8 cellular contexts compared by ENCODE assay signal in genomic region chr6:7087066-7087465, GRCh38. TPM values are rescaled to one million over a fixed set of nuclear protein-coding genes. Genes with fewer than 3 reads are reported as not detected.
A peak's percentile ranks its signal among the peaks of the same experiment; 100 is the strongest.
DNase-seq lines count a peak whose midpoint lies in the region; ATAC-seq and TF ChIP-seq lines count a peak whose summit lies in the region.

No MANE protein-coding gene starts in this region.

- peak overlapping the region; percentile 67 for H3K4me3 Mint-ChIP-seq in glutamatergic neuron (ENCODE audit: unreplicated experiment)

- H3K27me3 Mint-ChIP-seq in glutamatergic neuron (ENCODE audit: unreplicated experiment), result peaks cover 3% of the 10 kb centered on the region

- H3K4me1 ChIP-seq in ACC112 (ENCODE audit: control insufficient read depth, insufficient read depth, low read length, unreplicated experiment) (peaks cover 15% of the 10 kb centered on the region), skeletal muscle satellite cell (ENCODE audit: control insufficient read depth, insufficient read depth, low read length) (no peaks in the 10 kb centered on the region)

- H3K4me1 Mint-ChIP-seq in glutamatergic neuron (ENCODE audit: low read depth, unreplicated experiment), result peaks cover 12% of the 10 kb centered on the region

- H3K9me3 ChIP-seq in skeletal muscle satellite cell (replicated peaks; ENCODE audit: low read length), result no peaks in the 10 kb centered on the region

- H3K27ac Mint-ChIP-seq in glutamatergic neuron (ENCODE audit: unreplicated experiment), result no peak overlapping the region

- 0 out of 2 replicates have a peak, but pooled peaks have one; percentile 6 for TF ChIP-seq CTCF in RWPE1 (conservative IDR thresholded peaks at IDR 0.05; ENCODE audit: low read depth)
- TF ChIP-seq CTCF in glutamatergic neuron (IDR thresholded peaks at IDR 0.05; ENCODE audit: partially characterized antibody, unreplicated experiment), result no peak

- no peak for DNase-seq in RWPE1 (ENCODE audit: low spot score)
- DNase-seq in glutamatergic neuron, result no peak
- DNase-seq in cerebellar nuclear complex (lab: John Stamatoyannopoulos, UW), result no peak
- DNase-seq in ureter (ENCODE audit: low spot score), result no peak

- H3K36me3 ChIP-seq in ACC112 (ENCODE audit: insufficient read depth, low read length) (no peaks in the 10 kb centered on the region), skeletal muscle satellite cell (ENCODE audit: insufficient read depth, low read length) (no peaks in the 10 kb centered on the region)

- no peaks in the 10 kb centered on the region for H3K27me3 ChIP-seq in ACC112 (ENCODE audit: insufficient read depth, low read length)
- no peaks in the 10 kb centered on the region for H3K27me3 ChIP-seq in skeletal muscle satellite cell (ENCODE audit: control insufficient read depth, insufficient read depth, low read length)

- no peaks in the 10 kb centered on the region for H3K36me3 Mint-ChIP-seq in glutamatergic neuron (ENCODE audit: unreplicated experiment)

- CTCF ChIA-PET in RWPE1 (lab: Yijun Ruan, JAX), result interaction anchor here (0.6 to 0.7 kb wide), 2 partner anchors 15 to 99 kb away, joined by 4 to 6 read pairs; no protein-coding TSS in a partner anchor

- ATAC-seq in GM19351 (IDR thresholded peaks at IDR 0.05; ENCODE audit: unreplicated experiment) (peak; percentile 4), GM18861 (IDR thresholded peaks at IDR 0.05; ENCODE audit: unreplicated experiment) (no peak)

- H3K27ac ChIP-seq in ACC112 (ENCODE audit: low read depth, low read length) (no peak overlapping the region), RWPE1 (no peak overlapping the region)

- H3K79me2 ChIP-seq in ACC112 (ENCODE audit: control insufficient read depth, insufficient read depth, low read length, unreplicated experiment), result no peaks in the 10 kb centered on the region

- H3K4me2 ChIP-seq in skeletal muscle satellite cell (ENCODE audit: low read length), result peak overlapping the region; percentile 77

- POLR2A ChIA-PET in RWPE1 (lab: Yijun Ruan, JAX; ENCODE audit: low non-redundant PET), result no interaction called here

- H2AFZ ChIP-seq in ACC112 (ENCODE audit: low read length, unreplicated experiment), result peak overlapping the region; percentile 97

- H3K4me3 ChIP-seq in ACC112 (ENCODE audit: low read depth, low read length), result peak overlapping the region; percentile 80
- H3K4me3 ChIP-seq in skeletal muscle satellite cell (ENCODE audit: low read length), result peak overlapping the region; percentile 13

- peak overlapping the region; percentile 1 for H3K9ac ChIP-seq in skeletal muscle satellite cell (ENCODE audit: low read depth, low read length)

- peaks cover 1% of the 10 kb centered on the region for H3K9me3 Mint-ChIP-seq in glutamatergic neuron (ENCODE audit: unreplicated experiment)

RNA-seq across cellular contexts. Expression of gene RREB1, which starts 20.7 kb away (rescaled TPM):
- total RNA-seq in glutamatergic neuron (ENCODE audit: unreplicated experiment) (3.4 TPM), ureter (74.6 TPM)
- 14.2 and 14.7 TPM in 2 replicates for total RNA-seq in skeletal muscle satellite cell (2012; rRNA removed)

Comparison
In these comparisons a context has a peak if more than half of its experiments do, and no peak if none do; other contexts are left out.
1. RNA of gene RREB1, which starts 20.7 kb away (total RNA-seq): 74.6 TPM in ureter (single experiment); 3.4 TPM in glutamatergic neuron (single experiment); every median in the first group is over 10 times any median in the second.